In genomic region chr11:44561275-44561781, GRCh38 we compare ENCODE assay signal across 15 cellular contexts. TPM values are rescaled to one million over a fixed set of nuclear protein-coding genes. Genes with fewer than 3 reads are reported as not detected.
DNase-seq lines count a peak whose midpoint lies in the region; ATAC-seq and TF ChIP-seq lines count a peak whose summit lies in the region.
"Had no signal": no experiment of that assay in that cellular context is flagged by ENCODE, and none has a peak within 500 bp of the region (broad histone marks: within the 10 kb centered on the region; RNA-seq: fewer than 3 reads in every experiment).

No MANE protein-coding gene starts in this region.

- TF ChIP-seq CTCF in activated B cell treated with CpG ODN at 0.5 μM for 24 hours (IDR thresholded peaks at IDR 0.05): no peak

- peaks cover 67% of the 10 kb centered on the region for H3K4me1 Mint-ChIP-seq in activated B cell treated with CpG ODN at 0.5 μM for 24 hours
- peaks cover 38% of the 10 kb centered on the region for H3K4me1 Mint-ChIP-seq in memory B cell

- ATAC-seq in activated B cell treated with CpG ODN at 0.5 μM for 24 hours (ENCODE audit: low read depth) (no peak), memory B cell (ENCODE audit: low read depth) (no peak), GM18907 (IDR thresholded peaks at IDR 0.05; ENCODE audit: unreplicated experiment) (no peak)
- ATAC-seq: mucosa of descending colon, pancreas, WTC11 had no signal

- intact Hi-C loops in activated B cell treated with CpG ODN at 0.5 μM for 24 hours (cut with micrococcal nuclease): loop anchor here (10.0 kb wide), 3 partner anchors 793 to 1247 kb away; partner anchors contain the start of genes API5 and SLC35C1

- DNase-seq in NCI-H1105 treated with DMSO at 0.1 percent for 48 hours (lab: John Stamatoyannopoulos, UW) (peak; percentile 20), NCI-H1105 (lab: John Stamatoyannopoulos, UW) (no peak), HT-29 (ENCODE audit: low spot score) (peak; percentile 93), activated B cell treated with CpG ODN at 0.5 μM for 24 hours (no peak), memory B cell (ENCODE audit: low spot score in 2 of 2) (no peak), NCI-H1694 treated with DMSO at 0.1 percent for 48 hours (lab: John Stamatoyannopoulos, UW) (no peak)
- DNase-seq in activated CD4-positive, alpha-beta T cell treated with anti-CD3 and anti-CD28 coated beads for 48 hours: no peak
- DNase-seq: activated T-cell treated with anti-CD3 and anti-CD28 coated beads, Interleukin-2, amount 50 U/mL, for 24 hours; foreskin melanocyte; islet precursor cell; mucosa of descending colon; NCI-H146; pancreas had no signal

- peak overlapping the region; percentile 66 for H3K27ac Mint-ChIP-seq in activated B cell treated with CpG ODN at 0.5 μM for 24 hours
- peak overlapping the region; percentile 53 for H3K27ac Mint-ChIP-seq in memory B cell
- H3K27ac Mint-ChIP-seq: activated T-cell treated with anti-CD3 and anti-CD28 coated beads, Interleukin-2, amount 50 U/mL, for 24 hours; WTC11 had no signal

- H3K4me3 Mint-ChIP-seq in activated B cell treated with CpG ODN at 0.5 μM for 24 hours (no peak overlapping the region), memory B cell (no peak overlapping the region)
- H3K4me3 Mint-ChIP-seq: activated T-cell treated with anti-CD3 and anti-CD28 coated beads, Interleukin-2, amount 50 U/mL, for 24 hours; WTC11 had no signal

- H3K27me3 Mint-ChIP-seq in activated B cell treated with CpG ODN at 0.5 μM for 24 hours: no peaks in the 10 kb centered on the region
- H3K27me3 Mint-ChIP-seq in memory B cell: no peaks in the 10 kb centered on the region
- H3K27me3 Mint-ChIP-seq: activated T-cell treated with anti-CD3 and anti-CD28 coated beads, Interleukin-2, amount 50 U/mL, for 24 hours had no signal

- H3K36me3 Mint-ChIP-seq in activated B cell treated with CpG ODN at 0.5 μM for 24 hours (ENCODE audit: low read depth) (peaks cover 6% of the 10 kb centered on the region), memory B cell (no peaks in the 10 kb centered on the region)
- H3K36me3 Mint-ChIP-seq: WTC11 had no signal

- no peaks in the 10 kb centered on the region for H3K9me3 Mint-ChIP-seq in activated B cell treated with CpG ODN at 0.5 μM for 24 hours
- H3K9me3 Mint-ChIP-seq in memory B cell: no peaks in the 10 kb centered on the region
- H3K9me3 Mint-ChIP-seq: activated T-cell treated with anti-CD3 and anti-CD28 coated beads, Interleukin-2, amount 50 U/mL, for 24 hours; WTC11 had no signal

- CTCF ChIA-PET in activated B cell treated with CpG ODN at 0.5 μM for 24 hours (lab: Charles Lee): interaction anchor here (1.8 to 13.5 kb wide), 2 partner anchors 39 to 55 kb away, joined by 4 to 398 read pairs; no protein-coding TSS in a partner anchor

- POLR2A ChIA-PET in activated B cell treated with CpG ODN at 0.5 μM for 24 hours (lab: Charles Lee): interaction anchor here (1.1 to 17.5 kb wide), 3 partner anchors 38 to 58 kb away, joined by 3 to 485 read pairs (median 176); no protein-coding TSS in a partner anchor

RNA-seq across cellular contexts. Expression of gene CD82, which starts 4.1 kb away (rescaled TPM):
- total RNA-seq in HT-29 (2014; rRNA removed; shearing (Covaris generic)): 159 and 173 TPM in 2 replicates
- 728 and 770 TPM in 2 replicates for total RNA-seq in activated B cell treated with CpG ODN at 0.5 μM for 24 hours

Comparison
In these comparisons a context has a peak if more than half of its experiments do, and no peak if none do; other contexts are left out.
1. DNase-seq: peak in NCI-H1105 treated with DMSO at 0.1 percent for 48 hours (single experiment) and HT-29 (single experiment); none in NCI-H1105 (single experiment), activated B cell treated with CpG ODN at 0.5 μM for 24 hours (single experiment), memory B cell (0 of 2), NCI-H1694 treated with DMSO at 0.1 percent for 48 hours (single experiment) and activated CD4-positive, alpha-beta T cell treated with anti-CD3 and anti-CD28 coated beads for 48 hours (single experiment).